20 cellular contexts compared by ENCODE assay signal in the genomic region with DNA sequence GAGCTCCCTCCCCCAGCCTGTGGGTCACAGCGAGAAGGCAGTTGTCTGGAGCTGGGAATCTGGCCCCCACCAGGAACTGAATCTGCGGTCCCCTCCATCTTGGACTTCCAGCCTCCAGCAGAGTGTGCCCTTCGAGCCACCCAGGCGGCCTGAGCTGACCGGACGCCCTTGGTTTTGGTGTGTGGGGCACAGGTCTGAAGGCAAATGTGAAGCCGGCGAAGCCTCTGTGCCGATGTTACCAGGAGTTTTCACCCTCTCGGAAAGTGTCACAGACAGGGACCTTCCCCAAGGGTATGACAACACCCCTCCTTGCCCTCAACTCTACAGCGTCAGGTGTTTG.
"Had no signal": no experiment of that assay in that cellular context is flagged by ENCODE, and none has a peak within 500 bp of the region (broad histone marks: within the 10 kb centered on the region; RNA-seq: fewer than 3 reads in every experiment).

No MANE protein-coding gene starts in this region.

- ATAC-seq: heart left ventricle; left colon; naive thymus-derived CD8-positive, alpha-beta T cell; psoas muscle; WTC11 had no signal

- H3K27me3 ChIP-seq: heart left ventricle, neural progenitor cell, ovary, right lobe of liver, upper lobe of left lung had no signal

- H3K27ac Mint-ChIP-seq: mesothelial cell of epicardium; naive thymus-derived CD8-positive, alpha-beta T cell; neural progenitor cell; WTC11 had no signal

- H3K9me3 ChIP-seq: heart left ventricle, ovary, psoas muscle, right lobe of liver, upper lobe of left lung had no signal

- H3K4me3 Mint-ChIP-seq: mesothelial cell of epicardium; naive thymus-derived CD8-positive, alpha-beta T cell; neural progenitor cell; WTC11 had no signal

- DNase-seq: activated naive CD4-positive, alpha-beta T cell; amygdala; cerebellar nuclear complex; cortex of kidney; islet precursor cell; small intestine; stimulated activated CD4-positive, alpha-beta T cell treated with anti-CD3 and anti-CD28 coated beads, Interleukin-15, amount 100 ng/mL, for 24 hours; stimulated activated naive CD4-positive, alpha-beta T cell; T-helper 9 cell had no signal

- H3K4me1 ChIP-seq: heart left ventricle, neural progenitor cell, psoas muscle, right lobe of liver, upper lobe of left lung had no signal

- H3K36me3 ChIP-seq: heart left ventricle, neural progenitor cell, ovary, right lobe of liver, upper lobe of left lung had no signal

- H3K27ac ChIP-seq: epithelial cell of prostate, heart left ventricle, neural progenitor cell, ovary, psoas muscle, right lobe of liver, upper lobe of left lung had no signal

- H3K27me3 Mint-ChIP-seq: naive thymus-derived CD8-positive, alpha-beta T cell had no signal

- H3K4me3 ChIP-seq: heart left ventricle, neural progenitor cell, ovary, psoas muscle, right lobe of liver, upper lobe of left lung had no signal

- H3K36me3 Mint-ChIP-seq: mesothelial cell of epicardium; naive thymus-derived CD8-positive, alpha-beta T cell had no signal

- H3K4me1 Mint-ChIP-seq: mesothelial cell of epicardium, WTC11 had no signal
